In the genomic region with DNA sequence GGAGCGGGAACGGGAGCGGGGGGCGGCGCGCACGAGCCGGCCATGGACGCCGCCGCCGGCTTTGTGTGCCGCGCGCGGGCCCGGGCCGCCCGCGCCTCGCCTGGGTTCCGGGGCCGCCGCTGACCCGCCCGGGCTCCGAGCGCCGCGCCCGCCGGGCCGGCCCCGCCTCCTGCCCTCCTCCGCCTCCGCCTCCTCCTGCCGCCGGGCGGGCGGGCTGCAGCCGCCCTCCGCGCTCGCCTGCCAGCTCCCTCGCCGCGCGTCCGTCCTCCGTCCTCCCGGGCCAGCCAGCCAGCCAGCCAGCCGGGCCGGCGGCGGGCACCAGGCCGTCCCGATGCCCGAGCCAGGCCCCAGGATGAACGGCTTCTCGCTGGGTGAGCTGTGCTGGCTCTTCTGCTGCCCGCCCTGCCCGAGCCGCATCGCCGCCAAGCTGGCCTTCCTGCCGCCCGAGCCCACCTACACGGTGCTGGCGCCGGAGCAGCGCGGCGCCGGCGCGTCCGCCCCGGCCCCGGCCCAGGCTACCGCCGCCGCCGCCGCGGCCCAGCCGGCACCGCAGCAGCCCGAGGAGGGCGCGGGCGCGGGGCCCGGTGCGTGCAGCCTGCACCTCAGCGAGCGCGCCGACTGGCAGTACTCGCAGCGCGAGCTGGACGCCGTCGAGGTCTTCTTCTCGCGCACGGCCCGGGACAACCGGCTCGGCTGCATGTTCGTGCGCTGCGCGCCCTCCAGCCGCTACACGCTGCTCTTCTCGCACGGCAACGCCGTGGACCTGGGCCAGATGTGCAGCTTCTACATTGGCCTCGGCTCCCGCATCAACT, we compare ENCODE assay signal across 8 cellular contexts. TPM values are rescaled to one million over a fixed set of nuclear protein-coding genes. Genes with fewer than 3 reads are reported as not detected.
DNase-seq lines count a peak whose midpoint lies in the region; ATAC-seq and TF ChIP-seq lines count a peak whose summit lies in the region.

A gene (plus strand): TSS at position 212 of the 812 bp plus-strand sequence. CDS start 120 bp downstream, at position 332.

- H3K4me3 ChIP-seq in OCI-LY3 (ENCODE audit: low read length), result peak within 1 kb of the TSS; percentile 98
- peak within 1 kb of the TSS; percentile 93 for H3K4me3 ChIP-seq in fibroblast of the aortic adventitia (ENCODE audit: low read depth, low read length)
- H3K4me3 ChIP-seq in tibial nerve, result peak within 1 kb of the TSS; percentile 50 to 83 (median 72)

- peak within 1 kb of the TSS; percentile 78 for H3K27ac Mint-ChIP-seq in activated T-helper 17 cell treated with anti-CD3 and anti-CD28 coated beads, Interleukin-2, amount 50 U/mL, for 72 hours
- peak within 1 kb of the TSS; percentile 15 to 92 (median 87) for H3K27ac Mint-ChIP-seq in naive thymus-derived CD8-positive, alpha-beta T cell

- peaks cover 34% of the 10 kb centered on the region for H4K20me1 ChIP-seq in OCI-LY3 (ENCODE audit: insufficient read depth, low read length)

- H3K36me3 ChIP-seq in OCI-LY3 (replicated peaks; ENCODE audit: low read depth, low read length) (peaks cover 21% of the 10 kb centered on the region), tibial nerve (no peaks in the 10 kb centered on the region)

- peaks cover 49% of the 10 kb centered on the region for H3K79me2 ChIP-seq in OCI-LY3 (ENCODE audit: low read length)

- TF ChIP-seq CTCF in OCI-LY3 (IDR thresholded peaks at IDR 0.05; ENCODE audit: low read depth, low read length) (no peak), fibroblast of the aortic adventitia (IDR thresholded peaks at IDR 0.05; ENCODE audit: insufficient read depth, low read length) (no peak), tibial nerve (IDR thresholded peaks at IDR 0.05) (no peak)

- H3K9me3 ChIP-seq in OCI-LY3 (ENCODE audit: insufficient read depth, low read length) (no peaks in the 10 kb centered on the region), tibial nerve (no peaks in the 10 kb centered on the region)

- peak; percentile 70 for ATAC-seq in GM18868 (IDR thresholded peaks at IDR 0.05; ENCODE audit: unreplicated experiment)
- peak; percentile 63 for ATAC-seq in HG03108 (IDR thresholded peaks at IDR 0.05; ENCODE audit: unreplicated experiment)
- peak; percentile 76 for ATAC-seq in activated T-helper 17 cell treated with anti-CD3 and anti-CD28 coated beads, Interleukin-2, amount 50 U/mL, for 72 hours (replicated peaks)
- peak; percentile 53 to 81 for ATAC-seq in naive thymus-derived CD8-positive, alpha-beta T cell

- no peak for TF ChIP-seq EP300 in tibial nerve (IDR thresholded peaks at IDR 0.05)

- DNase-seq in AG08395 (ENCODE audit: low spot score), result peak; percentile 79
- DNase-seq in fibroblast of the aortic adventitia (ENCODE audit: low read depth), result peak; percentile 65
- peak in 7 of 10 donors; percentile 4 to 33 (median 21) for DNase-seq in naive thymus-derived CD8-positive, alpha-beta T cell
- DNase-seq in tibial nerve (ENCODE audit: low spot score in 2 of 2), result peak; percentile 18 to 31

- peak within 1 kb of the TSS; percentile 94 for H3K9ac ChIP-seq in OCI-LY3 (ENCODE audit: low read length)

- peak within 1 kb of the TSS; percentile 99 for H2AFZ ChIP-seq in OCI-LY3 (ENCODE audit: low read depth, low read length)

- peak within 1 kb of the TSS; percentile 93 for H3K4me2 ChIP-seq in OCI-LY3 (ENCODE audit: low read length)

- H3K27ac ChIP-seq in OCI-LY3 (ENCODE audit: low read length) (peak within 1 kb of the TSS; percentile 47), tibial nerve (peak within 1 kb of the TSS in 3 of 4 donors; percentile 68 to 83 (median 78))

- peaks cover 22% of the 10 kb centered on the region for H3K4me1 Mint-ChIP-seq in activated T-helper 17 cell treated with anti-CD3 and anti-CD28 coated beads, Interleukin-2, amount 50 U/mL, for 72 hours
- H3K4me1 Mint-ChIP-seq in naive thymus-derived CD8-positive, alpha-beta T cell, result peaks cover 7 to 26% (median 22%) of the 10 kb centered on the region in 4 donors

- peaks cover 18% of the 10 kb centered on the region for H3K4me1 ChIP-seq in OCI-LY3 (ENCODE audit: low read length)
- H3K4me1 ChIP-seq in tibial nerve, result peaks cover 0 to 28% (median 13%) of the 10 kb centered on the region in 4 donors

- no peaks in the 10 kb centered on the region for H3K9me3 Mint-ChIP-seq in activated T-helper 17 cell treated with anti-CD3 and anti-CD28 coated beads, Interleukin-2, amount 50 U/mL, for 72 hours
- no peaks in the 10 kb centered on the region for H3K9me3 Mint-ChIP-seq in naive thymus-derived CD8-positive, alpha-beta T cell

- peak in 1 of 2 donors; percentile 11 for TF ChIP-seq POLR2A in tibial nerve (IDR thresholded peaks at IDR 0.05)

- H3K27me3 Mint-ChIP-seq in activated T-helper 17 cell treated with anti-CD3 and anti-CD28 coated beads, Interleukin-2, amount 50 U/mL, for 72 hours, result no peaks in the 10 kb centered on the region
- H3K27me3 Mint-ChIP-seq in naive thymus-derived CD8-positive, alpha-beta T cell, result peaks cover 3 to 20% (median 6%) of the 10 kb centered on the region in 5 donors

- no peaks in the 10 kb centered on the region for H3K36me3 Mint-ChIP-seq in activated T-helper 17 cell treated with anti-CD3 and anti-CD28 coated beads, Interleukin-2, amount 50 U/mL, for 72 hours (ENCODE audit: low read depth)
- H3K36me3 Mint-ChIP-seq in naive thymus-derived CD8-positive, alpha-beta T cell, result peaks cover 0 to 4% (median 0%) of the 10 kb centered on the region in 3 donors

- peak within 1 kb of the TSS; percentile 89 for H3K4me3 Mint-ChIP-seq in activated T-helper 17 cell treated with anti-CD3 and anti-CD28 coated beads, Interleukin-2, amount 50 U/mL, for 72 hours
- peak within 1 kb of the TSS; percentile 87 to 97 (median 94) for H3K4me3 Mint-ChIP-seq in naive thymus-derived CD8-positive, alpha-beta T cell

- H3K27me3 ChIP-seq in OCI-LY3 (ENCODE audit: low read depth, low read length) (no peaks in the 10 kb centered on the region), tibial nerve (no peaks in the 10 kb centered on the region)

- WGBS in tibial nerve, 2 donors, result 0 to 1% methylated on average over 27 to 59 of the region's 122 CpGs

- POLR2A ChIA-PET in naive thymus-derived CD8-positive, alpha-beta T cell (lab: Charles Lee), result interaction anchor here (0.7 kb wide), 1 partner anchor 306 kb away, joined by 3 read pairs; a partner anchor contains a TSS

RNA-seq across cellular contexts. Expression of the gene that starts here (rescaled TPM):
- total RNA-seq in activated T-helper 17 cell treated with anti-CD3 and anti-CD28 coated beads, Interleukin-2, amount 50 U/mL, for 72 hours, result 1 to 10 TPM; 6.2 to 6.4 TPM
- total RNA-seq in fibroblast of the aortic adventitia (ENCODE audit: low replicate concordance) (5.6 and 15.5 TPM in 2 replicates), tibial nerve (1 to 10 TPM in 3 of 4 donors, under 1 TPM in 1; 0.63 to 2.4 (median 2.0) TPM)
- total RNA-seq in naive thymus-derived CD8-positive, alpha-beta T cell, result 1 to 10 TPM; 1.8 to 2.5 TPM
- 1 to 10 TPM in 1 of 3 donors, under 1 TPM in 2; 0.08 to 2.4 (median 0.91) TPM for polyA plus RNA-seq in naive thymus-derived CD8-positive, alpha-beta T cell

Comparison
In these comparisons a context has a peak if more than half of its experiments do, and no peak if none do; other contexts are left out.
1. Peak in every context shown above with its lines: DNase-seq, ATAC-seq, H3K4me3 ChIP-seq and H3K27ac ChIP-seq.
2. DNase-seq: peak in every context shown above with its lines; median percentile 79 in AG08395; 65 in fibroblast of the aortic adventitia; 24 in tibial nerve; 21 in naive thymus-derived CD8-positive, alpha-beta T cell.